Comparison of ENCODE assay signal across 13 cellular contexts in the genomic region with DNA sequence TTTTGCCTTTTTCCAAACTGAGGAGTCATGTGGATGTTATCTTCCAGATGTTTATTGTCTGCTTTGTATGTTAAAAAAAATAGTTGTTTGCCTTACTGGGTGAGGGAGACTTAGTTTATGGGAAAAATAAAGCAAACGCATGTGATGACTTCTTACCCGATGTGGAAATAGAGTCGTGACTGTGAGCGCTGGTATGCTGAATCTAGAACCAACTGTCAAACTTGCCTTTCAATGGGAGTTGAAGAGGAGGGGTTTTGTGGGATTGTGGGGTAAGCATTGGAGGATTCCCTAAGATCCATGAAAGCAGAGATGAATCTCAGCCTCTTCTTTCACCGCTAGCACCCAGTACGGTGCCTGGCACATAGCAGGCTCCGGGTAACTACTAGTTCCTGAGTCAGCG.
"Had no signal": no experiment of that assay in that cellular context is flagged by ENCODE, and none has a peak within 500 bp of the region (broad histone marks: within the 10 kb centered on the region; RNA-seq: fewer than 3 reads in every experiment).

No MANE protein-coding gene starts in this region.

- H3K36me3 ChIP-seq: gastroesophageal sphincter, pancreas, thoracic aorta, uterus had no signal

- H3K27me3 ChIP-seq: gastroesophageal sphincter, pancreas, uterus had no signal

- H3K27ac ChIP-seq: gastroesophageal sphincter, pancreas, thoracic aorta, uterus had no signal

- ATAC-seq: activated CD4-positive, CD25-positive, alpha-beta regulatory T cell treated with anti-CD3 and anti-CD28 coated beads, Interleukin-2, amount 50 U/mL, for 24 hours; gastroesophageal sphincter; pancreas; stimulated activated naive CD8-positive, alpha-beta T cell treated with anti-CD3 and anti-CD28 coated beads, Interleukin-15, Interleukin-2, amounts not matched to agents 100 U/mL and 50 U/mL, for 24 hours had no signal

- H3K4me3 ChIP-seq: gastroesophageal sphincter, pancreas, thoracic aorta, uterus had no signal

- FAIRE-seq: pancreas had no signal

- DNase-seq: activated CD4-positive, alpha-beta T cell treated with anti-CD3 and anti-CD28 coated beads, Interleukin-2, amount 50 U/mL, for 4 hours; activated T-cell treated with anti-CD3 and anti-CD28 coated beads, Interleukin-2, amount 50 U/mL, for 1 hour; amniotic stem cell; dermis blood vessel endothelial cell; midbrain; pancreas; stimulated activated CD4-positive, alpha-beta T cell treated with anti-CD3 and anti-CD28 coated beads, Interleukin-4, amount 100 ng/mL, for 1 hour; stimulated activated CD8-positive, alpha-beta memory T cell treated with anti-CD3 and anti-CD28 coated beads, Interleukin-4, amount 100 ng/mL, for 48 hours; stimulated activated naive CD8-positive, alpha-beta T cell treated with anti-CD3 and anti-CD28 coated beads, Interleukin-15, Interleukin-2, amounts not matched to agents 100 U/mL and 50 U/mL, for 24 hours; uterus had no signal

- H3K9me3 ChIP-seq: gastroesophageal sphincter, pancreas, thoracic aorta, uterus had no signal
